1 cellular context compared by ENCODE assay signal in genomic region chr10:32139223-32140073, GRCh38.
A peak's percentile ranks its signal among the peaks of the same experiment; 100 is the strongest.
TF ChIP-seq lines count a peak whose summit lies in the region.

No MANE protein-coding gene starts in this region.

TF ChIP-seq in HEK293, 187 proteins besides CTCF, POLR2A, EP300 and RAD21 (continued from another document):
- TF ChIP-seq, protein P1, sequence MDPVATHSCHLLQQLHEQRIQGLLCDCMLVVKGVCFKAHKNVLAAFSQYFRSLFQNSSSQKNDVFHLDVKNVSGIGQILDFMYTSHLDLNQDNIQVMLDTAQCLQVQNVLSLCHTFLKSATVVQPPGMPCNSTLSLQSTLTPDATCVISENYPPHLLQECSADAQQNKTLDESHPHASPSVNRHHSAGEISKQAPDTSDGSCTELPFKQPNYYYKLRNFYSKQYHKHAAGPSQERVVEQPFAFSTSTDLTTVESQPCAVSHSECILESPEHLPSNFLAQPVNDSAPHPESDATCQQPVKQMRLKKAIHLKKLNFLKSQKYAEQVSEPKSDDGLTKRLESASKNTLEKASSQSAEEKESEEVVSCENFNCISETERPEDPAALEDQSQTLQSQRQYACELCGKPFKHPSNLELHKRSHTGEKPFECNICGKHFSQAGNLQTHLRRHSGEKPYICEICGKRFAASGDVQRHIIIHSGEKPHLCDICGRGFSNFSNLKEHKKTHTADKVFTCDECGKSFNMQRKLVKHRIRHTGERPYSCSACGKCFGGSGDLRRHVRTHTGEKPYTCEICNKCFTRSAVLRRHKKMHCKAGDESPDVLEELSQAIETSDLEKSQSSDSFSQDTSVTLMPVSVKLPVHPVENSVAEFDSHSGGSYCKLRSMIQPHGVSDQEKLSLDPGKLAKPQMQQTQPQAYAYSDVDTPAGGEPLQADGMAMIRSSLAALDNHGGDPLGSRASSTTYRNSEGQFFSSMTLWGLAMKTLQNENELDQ (tag by site-specific recombination; IDR thresholded peaks at IDR 0.05; ENCODE audit: low read depth) = no peak
- TF ChIP-seq ZNF133 (tag by site-specific recombination; IDR thresholded peaks at IDR 0.05) = no peak
- no peak for TF ChIP-seq ZSCAN23 (tag by site-specific recombination; IDR thresholded peaks at IDR 0.05)
- TF ChIP-seq ZNF660 (tag by site-specific recombination; IDR thresholded peaks at IDR 0.05) = peak; percentile 87
- TF ChIP-seq ZNF664 (tag by site-specific recombination; IDR thresholded peaks at IDR 0.05) = 0 out of 2 replicates have a peak, but pooled peaks have one; percentile 7
- 0 out of 2 replicates have a peak, but pooled peaks have one; percentile 12 for TF ChIP-seq GFI1B (tag by site-specific recombination; IDR thresholded peaks at IDR 0.05)
- TF ChIP-seq PBX3 (CRISPR knock-in tag; IDR thresholded peaks at IDR 0.05) = no peak
- TF ChIP-seq WT1 (tag by site-specific recombination; IDR thresholded peaks at IDR 0.05) = 0 out of 2 replicates have a peak, but pooled peaks have one; percentile 34
- TF ChIP-seq SCRT2 (tag by site-specific recombination; IDR thresholded peaks at IDR 0.05) = peak; percentile 95
- no peak for TF ChIP-seq ZNF37A (tag by site-specific recombination; IDR thresholded peaks at IDR 0.05)
- TF ChIP-seq ZNF324 (tag by site-specific recombination; IDR thresholded peaks at IDR 0.05) = peak; percentile 50; the same call in 1 of the 2 replicates
- peak; percentile 49; the same call in 1 of the 2 replicates for TF ChIP-seq KLF8 (tag by site-specific recombination; IDR thresholded peaks at IDR 0.05)
- 0 out of 2 replicates have a peak, but pooled peaks have one; percentile 19 for TF ChIP-seq ZBTB21 (tag by site-specific recombination; IDR thresholded peaks at IDR 0.05)
- TF ChIP-seq GLIS2 (tag by site-specific recombination; IDR thresholded peaks at IDR 0.05) = peak; percentile 81
- TF ChIP-seq, protein P2, sequence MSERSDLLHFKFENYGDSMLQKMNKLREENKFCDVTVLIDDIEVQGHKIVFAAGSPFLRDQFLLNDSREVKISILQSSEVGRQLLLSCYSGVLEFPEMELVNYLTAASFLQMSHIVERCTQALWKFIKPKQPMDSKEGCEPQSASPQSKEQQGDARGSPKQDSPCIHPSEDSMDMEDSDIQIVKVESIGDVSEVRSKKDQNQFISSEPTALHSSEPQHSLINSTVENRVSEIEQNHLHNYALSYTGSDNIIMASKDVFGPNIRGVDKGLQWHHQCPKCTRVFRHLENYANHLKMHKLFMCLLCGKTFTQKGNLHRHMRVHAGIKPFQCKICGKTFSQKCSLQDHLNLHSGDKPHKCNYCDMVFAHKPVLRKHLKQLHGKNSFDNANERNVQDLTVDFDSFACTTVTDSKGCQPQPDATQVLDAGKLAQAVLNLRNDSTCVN (tag by site-specific recombination; optimal IDR thresholded peaks at IDR 0.05) = no peak
- TF ChIP-seq ZBTB8A (tag by site-specific recombination; IDR thresholded peaks at IDR 0.05) = peak; percentile 72
- no peak for TF ChIP-seq ZNF514 (tag by site-specific recombination; IDR thresholded peaks at IDR 0.05)
- TF ChIP-seq KLF9 (tag by site-specific recombination; IDR thresholded peaks at IDR 0.05; ENCODE audit: low read depth) = peak; percentile 62; the same call in 1 of the 2 replicates
- no peak for TF ChIP-seq HOXC10 (CRISPR knock-in tag; IDR thresholded peaks at IDR 0.05)
- peak; percentile 79; the same call in 1 of the 2 replicates for TF ChIP-seq SCRT1 (tag by site-specific recombination; IDR thresholded peaks at IDR 0.05; ENCODE audit: borderline replicate concordance)
- no peak for TF ChIP-seq ZNF416 (tag by site-specific recombination; IDR thresholded peaks at IDR 0.05)
- 0 out of 2 replicates have a peak, but pooled peaks have one; percentile 11 for TF ChIP-seq ZNF580 (tag by site-specific recombination; IDR thresholded peaks at IDR 0.05)
- peak; percentile 84 for TF ChIP-seq OSR2 (tag by site-specific recombination; IDR thresholded peaks at IDR 0.05)
- peak; percentile 25; the same call in 1 of the 2 replicates for TF ChIP-seq FEZF1 (tag by site-specific recombination; IDR thresholded peaks at IDR 0.05)
- TF ChIP-seq KLF1 (tag by site-specific recombination; IDR thresholded peaks at IDR 0.05) = peak; percentile 76
- peak; percentile 52; the same call in 1 of the 2 replicates for TF ChIP-seq ZNF394 (tag by site-specific recombination; IDR thresholded peaks at IDR 0.05; ENCODE audit: borderline replicate concordance)
- TF ChIP-seq, protein P3, sequence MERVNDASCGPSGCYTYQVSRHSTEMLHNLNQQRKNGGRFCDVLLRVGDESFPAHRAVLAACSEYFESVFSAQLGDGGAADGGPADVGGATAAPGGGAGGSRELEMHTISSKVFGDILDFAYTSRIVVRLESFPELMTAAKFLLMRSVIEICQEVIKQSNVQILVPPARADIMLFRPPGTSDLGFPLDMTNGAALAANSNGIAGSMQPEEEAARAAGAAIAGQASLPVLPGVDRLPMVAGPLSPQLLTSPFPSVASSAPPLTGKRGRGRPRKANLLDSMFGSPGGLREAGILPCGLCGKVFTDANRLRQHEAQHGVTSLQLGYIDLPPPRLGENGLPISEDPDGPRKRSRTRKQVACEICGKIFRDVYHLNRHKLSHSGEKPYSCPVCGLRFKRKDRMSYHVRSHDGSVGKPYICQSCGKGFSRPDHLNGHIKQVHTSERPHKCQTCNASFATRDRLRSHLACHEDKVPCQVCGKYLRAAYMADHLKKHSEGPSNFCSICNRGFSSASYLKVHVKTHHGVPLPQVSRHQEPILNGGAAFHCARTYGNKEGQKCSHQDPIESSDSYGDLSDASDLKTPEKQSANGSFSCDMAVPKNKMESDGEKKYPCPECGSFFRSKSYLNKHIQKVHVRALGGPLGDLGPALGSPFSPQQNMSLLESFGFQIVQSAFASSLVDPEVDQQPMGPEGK (tag by site-specific recombination; IDR thresholded peaks at IDR 0.05) = peak; percentile 95
- peak; percentile 64 for TF ChIP-seq ZBTB17 (tag by site-specific recombination; IDR thresholded peaks at IDR 0.05)
- peak; percentile 37; the same call in 1 of the 2 replicates for TF ChIP-seq ZFP69B (tag by site-specific recombination; IDR thresholded peaks at IDR 0.05)
- peak; percentile 38; the same call in 1 of the 2 replicates for TF ChIP-seq KLF7 (tag by site-specific recombination; IDR thresholded peaks at IDR 0.05; ENCODE audit: borderline replicate concordance)
- no peak for TF ChIP-seq ZNF621 (tag by site-specific recombination; IDR thresholded peaks at IDR 0.05)
- TF ChIP-seq ZNF449 (tag by site-specific recombination; IDR thresholded peaks at IDR 0.05) = peak; percentile 83
- peak; percentile 75; the same call in 1 of the 2 replicates for TF ChIP-seq ZNF184 (tag by site-specific recombination; IDR thresholded peaks at IDR 0.05)
- TF ChIP-seq ZBTB48 (tag by site-specific recombination; IDR thresholded peaks at IDR 0.05) = peak; percentile 82
TF ChIP-seq in HEK293: peak in this region for 52.
